Comparison of ENCODE assay signal across 3 cellular contexts in the genomic region with DNA sequence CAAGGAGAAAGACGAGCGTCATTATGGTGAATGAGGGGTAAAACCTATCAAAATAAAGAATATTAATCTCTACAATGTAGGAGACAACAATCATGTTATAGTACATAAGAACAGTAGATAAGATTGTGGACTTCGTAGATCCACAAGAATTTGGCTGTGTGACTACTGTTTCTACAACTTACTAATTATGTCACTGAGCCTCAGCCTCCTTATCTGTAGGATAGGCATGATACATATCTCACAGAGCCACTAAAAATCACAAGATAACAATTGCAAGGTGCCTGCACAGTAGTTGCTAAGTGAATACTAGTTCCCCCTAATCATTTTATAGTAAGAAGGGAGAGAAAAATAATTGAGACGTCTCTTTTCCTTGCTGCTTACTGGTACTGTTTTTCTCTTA.
"Had no signal": no experiment of that assay in that cellular context is flagged by ENCODE, and none has a peak within 500 bp of the region (broad histone marks: within the 10 kb centered on the region; RNA-seq: fewer than 3 reads in every experiment).

No MANE protein-coding gene starts in this region.

- ATAC-seq: GM12878 had no signal

- H3K4me3 ChIP-seq: GM12878 had no signal

- DNase-seq: GDM1, GF-D8 had no signal
